ENCODE assay signal across 8 cellular contexts in the genomic region with DNA sequence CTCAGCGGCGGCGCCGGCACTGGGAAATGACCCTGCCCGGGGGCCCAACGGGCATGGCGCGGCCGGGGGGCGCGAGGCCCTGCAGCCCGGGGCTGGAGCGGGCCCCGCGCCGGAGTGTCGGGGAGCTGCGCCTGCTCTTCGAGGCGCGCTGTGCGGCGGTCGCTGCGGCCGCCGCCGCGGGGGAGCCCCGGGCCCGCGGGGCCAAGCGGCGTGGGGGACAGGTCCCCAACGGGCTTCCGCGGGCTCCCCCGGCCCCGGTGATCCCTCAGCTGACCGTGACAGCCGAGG. TPM values are rescaled to one million over a fixed set of nuclear protein-coding genes. Genes with fewer than 3 reads are reported as not detected.
DNase-seq lines count a peak whose midpoint lies in the region; ATAC-seq and TF ChIP-seq lines count a peak whose summit lies in the region.

No MANE protein-coding gene starts in this region.

- CTCF ChIA-PET in CD8-positive, alpha-beta T cell (lab: Charles Lee) = interaction anchor here (1.4 to 1.6 kb wide), 2 partner anchors 10 to 28 kb away, joined by 3 to 4 read pairs; no protein-coding TSS in a partner anchor

- H3K27ac Mint-ChIP-seq in CD8-positive, alpha-beta T cell = no peak overlapping the region
- no peak overlapping the region for H3K27ac Mint-ChIP-seq in natural killer cell
- no peak overlapping the region for H3K27ac Mint-ChIP-seq in T-helper 2 cell treated with Interferon-gamma antibody and Interleukin-4, amounts not matched to agents 5 μg/mL and 100 μg/mL, for 36 hours

- H3K4me1 ChIP-seq in CD8-positive, alpha-beta T cell (ENCODE audit: insufficient read depth, low read length) = peaks cover 31% of the 10 kb centered on the region

- no peaks in the 10 kb centered on the region for H3K36me3 ChIP-seq in CD8-positive, alpha-beta T cell (ENCODE audit: insufficient read depth, low read length)
- no peaks in the 10 kb centered on the region for H3K36me3 ChIP-seq in brain microvascular endothelial cell (replicated peaks)

- no peaks in the 10 kb centered on the region for H3K36me3 Mint-ChIP-seq in CD8-positive, alpha-beta T cell
- H3K36me3 Mint-ChIP-seq in natural killer cell = no peaks in the 10 kb centered on the region
- no peaks in the 10 kb centered on the region for H3K36me3 Mint-ChIP-seq in T-helper 2 cell treated with Interferon-gamma antibody and Interleukin-4, amounts not matched to agents 5 μg/mL and 100 μg/mL, for 36 hours (ENCODE audit: low read depth)

- H3K4me1 Mint-ChIP-seq in CD8-positive, alpha-beta T cell (ENCODE audit: low read depth) = peaks cover 15% of the 10 kb centered on the region
- peaks cover 7 to 14% of the 10 kb centered on the region in 2 donors for H3K4me1 Mint-ChIP-seq in natural killer cell
- peaks cover 31% of the 10 kb centered on the region for H3K4me1 Mint-ChIP-seq in T-helper 2 cell treated with Interferon-gamma antibody and Interleukin-4, amounts not matched to agents 5 μg/mL and 100 μg/mL, for 36 hours (ENCODE audit: low read depth)

- POLR2A ChIA-PET in CD8-positive, alpha-beta T cell (lab: Charles Lee) = interaction anchor here (0.6 kb wide), 1 partner anchor 50 kb away, joined by 3 read pairs; the partner anchor contains the start of gene RPAP1

- H3K9me3 Mint-ChIP-seq in CD8-positive, alpha-beta T cell = no peaks in the 10 kb centered on the region
- no peaks in the 10 kb centered on the region for H3K9me3 Mint-ChIP-seq in natural killer cell
- H3K9me3 Mint-ChIP-seq in T-helper 2 cell treated with Interferon-gamma antibody and Interleukin-4, amounts not matched to agents 5 μg/mL and 100 μg/mL, for 36 hours = no peaks in the 10 kb centered on the region

- in situ Hi-C loops in brain microvascular endothelial cell (cut with HindIII; ENCODE audit: low pct_ligation_motif_present, low sequenced_read_pairs) = no loop called here
- in situ Hi-C loops in GM13977 (cut with MboI; ENCODE audit: low pct_unique_long_range_greater_than_20kb, low sequenced_read_pairs, unreplicated experiment) = no loop called here

- no peaks in the 10 kb centered on the region for H3K9me3 ChIP-seq in CD8-positive, alpha-beta T cell (ENCODE audit: low read length)

- H3K4me3 ChIP-seq in CD8-positive, alpha-beta T cell (ENCODE audit: low read depth, low read length) = peak overlapping the region; percentile 53
- H3K4me3 ChIP-seq in brain microvascular endothelial cell (ENCODE audit: low read depth, low read length) = peak overlapping the region; percentile 30

- no peak overlapping the region for H3K4me3 Mint-ChIP-seq in CD8-positive, alpha-beta T cell
- peak overlapping the region; percentile 82 for H3K4me3 Mint-ChIP-seq in natural killer cell
- no peak overlapping the region for H3K4me3 Mint-ChIP-seq in T-helper 2 cell treated with Interferon-gamma antibody and Interleukin-4, amounts not matched to agents 5 μg/mL and 100 μg/mL, for 36 hours

- H3K27ac ChIP-seq in CD8-positive, alpha-beta T cell (ENCODE audit: low read depth, low read length) = no peak overlapping the region
- H3K27ac ChIP-seq in brain microvascular endothelial cell = no peak overlapping the region

- peaks cover 43% of the 10 kb centered on the region for H3K27me3 Mint-ChIP-seq in CD8-positive, alpha-beta T cell (ENCODE audit: low read depth)
- peaks cover 34 to 39% of the 10 kb centered on the region in 2 donors for H3K27me3 Mint-ChIP-seq in natural killer cell (ENCODE audit: low read depth in 2 of 2)
- H3K27me3 Mint-ChIP-seq in T-helper 2 cell treated with Interferon-gamma antibody and Interleukin-4, amounts not matched to agents 5 μg/mL and 100 μg/mL, for 36 hours (ENCODE audit: low read depth) = peaks cover 33% of the 10 kb centered on the region

- DNase-seq in CD8-positive, alpha-beta T cell = no peak
- DNase-seq in brain microvascular endothelial cell (no peak), natural killer cell (no peak), mucosa of gallbladder (ENCODE audit: low spot score) (no peak), GM13977 (ENCODE audit: low spot score) (no peak)
- no peak for DNase-seq in T-helper 2 cell treated with Interferon-gamma antibody and Interleukin-4, amounts not matched to agents 5 μg/mL and 100 μg/mL, for 36 hours (ENCODE audit: low spot score)

- H3K27me3 ChIP-seq in CD8-positive, alpha-beta T cell (ENCODE audit: insufficient read depth, low read length) = peaks cover 38% of the 10 kb centered on the region
- H3K27me3 ChIP-seq in brain microvascular endothelial cell (replicated peaks) = peaks cover 27% of the 10 kb centered on the region

- intact Hi-C loops in CD8-positive, alpha-beta T cell (cut with DNase I, micrococcal nuclease) = loop anchor here (1.0 to 5.0 kb wide), 8 partner anchors 48 to 478 kb away; partner anchors contain the start of genes RPAP1 (in 2 of the 2), RTF1 (in 2 of the 2), EHD4 (in 1 of the 2) and JMJD7 (in 1 of the 2)
- intact Hi-C loops in natural killer cell (cut with micrococcal nuclease) = no loop called here

- no peak for TF ChIP-seq CTCF in CD8-positive, alpha-beta T cell (IDR thresholded peaks at IDR 0.05)
- TF ChIP-seq CTCF in brain microvascular endothelial cell (IDR thresholded peaks at IDR 0.05; ENCODE audit: low read depth, low read length, missing control alignments) (no peak), natural killer cell (IDR thresholded peaks at IDR 0.05) (no peak), GM13977 (IDR thresholded peaks at IDR 0.05; ENCODE audit: extremely low read depth, insufficient read depth, missing control alignments) (no peak)

- ATAC-seq in CD8-positive, alpha-beta T cell = no peak
- ATAC-seq in HG02852 (IDR thresholded peaks at IDR 0.05; ENCODE audit: unreplicated experiment) = peak; percentile 18
- ATAC-seq in natural killer cell = peak in 2 of 3 donors; percentile 6 to 43
- no peak for ATAC-seq in HG02798 (IDR thresholded peaks at IDR 0.05; ENCODE audit: poor library complexity, unreplicated experiment)

RNA-seq across cellular contexts. Expression of gene ITPKA, which starts 0.2 kb away (rescaled TPM):
- under 1 TPM in 1 of 2 experiments, not detected in 1; 0.50 TPM for total RNA-seq in CD8-positive, alpha-beta T cell
- total RNA-seq in natural killer cell (not detected), mucosa of gallbladder (3.2 TPM)

RNA-seq across cellular contexts. Expression of gene LTK, which starts 19.8 kb away (rescaled TPM):
- total RNA-seq in CD8-positive, alpha-beta T cell = 10 to 100 TPM; 11.9 to 12.3 TPM
- total RNA-seq in natural killer cell (1 to 10 TPM in 2 of 3 donors, under 1 TPM in 1; 0.56 to 4.9 (median 1.7) TPM), mucosa of gallbladder (2.5 TPM)

RNA-seq across cellular contexts. Expression of gene RPAP1, which starts 50.2 kb away (rescaled TPM):
- 10 to 100 TPM; 13.6 to 16.0 TPM for total RNA-seq in CD8-positive, alpha-beta T cell
- total RNA-seq in natural killer cell (10 to 100 TPM; 21.2 to 27.7 (median 27.4) TPM), mucosa of gallbladder (38.7 TPM)

Comparison
In these comparisons a context has a peak if more than half of its experiments do, and no peak if none do; other contexts are left out.
1. ATAC-seq: peak in HG02852 (single experiment) and natural killer cell (2 of 3); none in CD8-positive, alpha-beta T cell (single experiment) and HG02798 (single experiment).